19 cellular contexts compared by ENCODE assay signal in genomic region chr6:39214846-39215639, GRCh38. TPM values are rescaled to one million over a fixed set of nuclear protein-coding genes. Genes with fewer than 3 reads are reported as not detected.
DNase-seq lines count a peak whose midpoint lies in the region; ATAC-seq, FAIRE-seq and TF ChIP-seq lines count a peak whose summit lies in the region.
"Had no signal": no experiment of that assay in that cellular context is flagged by ENCODE, and none has a peak within 500 bp of the region (broad histone marks: within the 10 kb centered on the region; RNA-seq: fewer than 3 reads in every experiment).

No MANE protein-coding gene starts in this region.

- H3K36me3 ChIP-seq in K562 (ENCODE audit: control insufficient read depth, insufficient read depth, low read length): peaks cover 90% of the 10 kb centered on the region
- H3K36me3 ChIP-seq: brain microvascular endothelial cell had no signal

- BruUV-seq in K562 (replicated peaks; lab: Mats Ljungman, UMichigan): no TSS peak

- peaks cover 2% of the 10 kb centered on the region for H3K9me3 Mint-ChIP-seq in nephron
- H3K9me3 Mint-ChIP-seq in activated T-helper 2 cell treated with anti-CD3 and anti-CD28 coated beads, Interferon-gamma antibody, Interleukin-2, Interleukin-4, amounts not matched to agents 10 μg/mL and 5 μg/mL and 100 μg/mL, durations not matched to agents 14 hours and 24 hours and 36 hours: no peaks in the 10 kb centered on the region
- H3K9me3 Mint-ChIP-seq in activated naive CD4-positive, alpha-beta T cell treated with anti-CD3 and anti-CD28 coated beads, Interleukin-2, amount 50 U/mL, for 72 hours: no peaks in the 10 kb centered on the region
- H3K9me3 Mint-ChIP-seq: CD14-positive monocyte; stimulated activated naive CD8-positive, alpha-beta T cell treated with anti-CD3 and anti-CD28 coated beads, Interleukin-15, amount 100 ng/mL, for 72 hours had no signal

- peak overlapping the region; percentile 94 to 97 (median 95) for H3K27ac Mint-ChIP-seq in nephron
- H3K27ac Mint-ChIP-seq in activated T-helper 2 cell treated with anti-CD3 and anti-CD28 coated beads, Interferon-gamma antibody, Interleukin-2, Interleukin-4, amounts not matched to agents 10 μg/mL and 5 μg/mL and 100 μg/mL, durations not matched to agents 14 hours and 24 hours and 36 hours: no peak overlapping the region
- peak overlapping the region in 1 of 2 donors; percentile 55 for H3K27ac Mint-ChIP-seq in activated naive CD4-positive, alpha-beta T cell treated with anti-CD3 and anti-CD28 coated beads, Interleukin-2, amount 50 U/mL, for 72 hours

- no peak overlapping the region for H3K27ac ChIP-seq in K562 (ENCODE audit: extremely low read depth, low read depth, low read length)
- H3K27ac ChIP-seq: brain microvascular endothelial cell, foreskin keratinocyte had no signal

- ATAC-seq in K562 (no peak), GM19328 (IDR thresholded peaks at IDR 0.05; ENCODE audit: unreplicated experiment) (no peak)
- no peak for ATAC-seq in activated naive CD4-positive, alpha-beta T cell treated with anti-CD3 and anti-CD28 coated beads, Interleukin-2, amount 50 U/mL, for 72 hours
- ATAC-seq: foreskin keratinocyte; naive thymus-derived CD4-positive, alpha-beta T cell had no signal

- H3K36me3 Mint-ChIP-seq in nephron (ENCODE audit: low read depth): no peaks in the 10 kb centered on the region
- H3K36me3 Mint-ChIP-seq in activated T-helper 2 cell treated with anti-CD3 and anti-CD28 coated beads, Interferon-gamma antibody, Interleukin-2, Interleukin-4, amounts not matched to agents 10 μg/mL and 5 μg/mL and 100 μg/mL, durations not matched to agents 14 hours and 24 hours and 36 hours (ENCODE audit: low read depth): peaks cover 72% of the 10 kb centered on the region
- peaks cover 0 to 6% of the 10 kb centered on the region in 2 donors for H3K36me3 Mint-ChIP-seq in activated naive CD4-positive, alpha-beta T cell treated with anti-CD3 and anti-CD28 coated beads, Interleukin-2, amount 50 U/mL, for 72 hours

- no peak overlapping the region for H3K4me3 ChIP-seq in K562

- H3K4me3 Mint-ChIP-seq in nephron: peak overlapping the region in 1 of 3 experiments; percentile 2
- no peak overlapping the region for H3K4me3 Mint-ChIP-seq in activated T-helper 2 cell treated with anti-CD3 and anti-CD28 coated beads, Interferon-gamma antibody, Interleukin-2, Interleukin-4, amounts not matched to agents 10 μg/mL and 5 μg/mL and 100 μg/mL, durations not matched to agents 14 hours and 24 hours and 36 hours (ENCODE audit: low read depth)
- H3K4me3 Mint-ChIP-seq: CD14-positive monocyte; naive thymus-derived CD4-positive, alpha-beta T cell; stimulated activated naive CD8-positive, alpha-beta T cell treated with anti-CD3 and anti-CD28 coated beads, Interleukin-15, amount 100 ng/mL, for 72 hours had no signal

- in situ Hi-C loops in K562 (cut with MboI): no loop called here

- H3K4me1 ChIP-seq in K562 (replicated peaks in 1 of 2; ENCODE audit: control insufficient read depth in 2 of 2, insufficient read depth in 2 of 2, low read length in 2 of 2): peaks cover 35% of the 10 kb centered on the region in 2 experiments
- H3K4me1 ChIP-seq: foreskin keratinocyte had no signal

- H3K9me3 ChIP-seq in K562 (replicated peaks; ENCODE audit: control insufficient read depth, insufficient read depth, low read depth, low read length): no peaks in the 10 kb centered on the region; the same call in 1 of the 2 replicates

- no peak for FAIRE-seq in K562 (lab: Jason Lieb, UNC)
- no peak for FAIRE-seq in GM12891 (lab: Jason Lieb, UNC)
- FAIRE-seq: RCC 7860 had no signal

- H4K20me1 ChIP-seq in K562 (replicated peaks; ENCODE audit: control insufficient read depth, insufficient read depth, low read length): peaks cover 47% of the 10 kb centered on the region

- H3K4me2 ChIP-seq in K562 (ENCODE audit: insufficient read depth, low read length): no peak overlapping the region

- no peak for TF ChIP-seq POLR2A in K562 (conservative IDR thresholded peaks at IDR 0.05)
- no peak for TF ChIP-seq POLR2A in GM12891 (IDR thresholded peaks at IDR 0.05; ENCODE audit: low read depth, low read length)

- H2AFZ ChIP-seq in K562 (ENCODE audit: low read depth, low read length): no peak overlapping the region

- TF ChIP-seq EP300 in K562 (IDR thresholded peaks at IDR 0.05; ENCODE audit: low read length): no peak

- H3K9me1 ChIP-seq in K562 (ENCODE audit: control insufficient read depth, insufficient read depth, low read length): peaks cover 20% of the 10 kb centered on the region

- no peaks in the 10 kb centered on the region for H3K27me3 Mint-ChIP-seq in nephron (ENCODE audit: low read depth)
- H3K27me3 Mint-ChIP-seq in activated T-helper 2 cell treated with anti-CD3 and anti-CD28 coated beads, Interferon-gamma antibody, Interleukin-2, Interleukin-4, amounts not matched to agents 10 μg/mL and 5 μg/mL and 100 μg/mL, durations not matched to agents 14 hours and 24 hours and 36 hours (ENCODE audit: low read depth): no peaks in the 10 kb centered on the region
- H3K27me3 Mint-ChIP-seq: naive thymus-derived CD4-positive, alpha-beta T cell; stimulated activated naive CD8-positive, alpha-beta T cell treated with anti-CD3 and anti-CD28 coated beads, Interleukin-15, amount 100 ng/mL, for 72 hours had no signal

- TF ChIP-seq RAD21 in K562 (CRISPR knock-in tag; conservative IDR thresholded peaks at IDR 0.05 in 1 of 2, IDR thresholded peaks at IDR 0.05 in 1 of 2): no peak

- DNase-seq in DMS153 (lab: John Stamatoyannopoulos, UW) (peak; percentile 8), LoVo (ENCODE audit: low spot score) (peak; percentile 77), K562 (ENCODE audit: extremely low read depth in 1 of 4, low spot score in 3 of 4) (no peak), GM12891 (ENCODE audit: insufficient read length, low spot score) (no peak)
- DNase-seq in activated T-helper 2 cell treated with anti-CD3 and anti-CD28 coated beads, Interferon-gamma antibody, Interleukin-2, Interleukin-4, amounts not matched to agents 10 μg/mL and 5 μg/mL and 100 μg/mL, durations not matched to agents 14 hours and 24 hours and 36 hours (ENCODE audit: low spot score): no peak
- no peak for DNase-seq in activated naive CD4-positive, alpha-beta T cell treated with anti-CD3 and anti-CD28 coated beads, Interleukin-2, amount 50 U/mL, for 72 hours (ENCODE audit: low spot score in 2 of 2)
- DNase-seq: activated CD4-positive, alpha-beta T cell treated with anti-CD3 and anti-CD28 coated beads, Interleukin-2, amount 50 U/mL, for 48 hours; activated effector memory CD4-positive, alpha-beta T cell treated with anti-CD3 and anti-CD28 coated beads, Interleukin-2, amount 50 U/mL, for 16 hours; brain microvascular endothelial cell; foreskin keratinocyte; HCEC 1CT; naive thymus-derived CD4-positive, alpha-beta T cell; NCI-H345; stimulated activated naive CD8-positive, alpha-beta T cell treated with anti-CD3 and anti-CD28 coated beads, Interleukin-15, amount 100 ng/mL, for 72 hours had no signal

- no peak overlapping the region for H3K9ac ChIP-seq in K562 (ENCODE audit: insufficient read depth in 1 of 2, low read depth in 2 of 2, low read length in 2 of 2)

- no peaks in the 10 kb centered on the region for H3K27me3 ChIP-seq in K562 (ENCODE audit: control insufficient read depth in 2 of 2, insufficient read depth in 2 of 2, low read length in 2 of 2)
- H3K27me3 ChIP-seq: brain microvascular endothelial cell, foreskin keratinocyte had no signal

- intact Hi-C loops in K562 (cut with micrococcal nuclease): no loop called here
- intact Hi-C loops in activated T-helper 2 cell treated with anti-CD3 and anti-CD28 coated beads, Interferon-gamma antibody, Interleukin-2, Interleukin-4, amounts not matched to agents 10 μg/mL and 5 μg/mL and 100 μg/mL, durations not matched to agents 14 hours and 24 hours and 36 hours (cut with micrococcal nuclease): no loop called here

- peaks cover 57% of the 10 kb centered on the region for H3K4me1 Mint-ChIP-seq in nephron
- H3K4me1 Mint-ChIP-seq in activated T-helper 2 cell treated with anti-CD3 and anti-CD28 coated beads, Interferon-gamma antibody, Interleukin-2, Interleukin-4, amounts not matched to agents 10 μg/mL and 5 μg/mL and 100 μg/mL, durations not matched to agents 14 hours and 24 hours and 36 hours (ENCODE audit: low read depth): peaks cover 58% of the 10 kb centered on the region

- peaks cover 100% of the 10 kb centered on the region for H3K79me2 ChIP-seq in K562 (ENCODE audit: control insufficient read depth, insufficient read depth, low read length)

- TF ChIP-seq CTCF in K562 (IDR thresholded peaks at IDR 0.05 in 2 of 3, conservative IDR thresholded peaks at IDR 0.05 in 1 of 3; ENCODE audit: insufficient read depth in 2 of 3, low read depth in 1 of 3, low read length in 3 of 3) (no peak), nephron (IDR thresholded peaks at IDR 0.05; ENCODE audit: unreplicated experiment in 3 of 3) (no peak)

- POLR2A ChIA-PET in K562 (lab: Yijun Ruan, JAX): interaction anchor here (0.5 to 4.9 kb wide), 6 partner anchors 9 to 368 kb away, joined by 3 to 33 read pairs (median 4); no protein-coding TSS in a partner anchor

- WGBS in K562 (ENCODE audit: insufficient coverage, low coverage, missing lambda C conversion rate): 85% methylated on average over 10 of the region's 10 CpGs

- CTCF ChIA-PET in K562 (lab: Yijun Ruan, JAX; ENCODE audit: low intra/inter-chr PET ratio): no interaction called here

RNA-seq across cellular contexts. Expression of gene KCNK5, which starts 14.2 kb away (rescaled TPM):
- total RNA-seq in K562 (2011; cell fraction: chromatin; rRNA removed; ENCODE audit: low replicate concordance): 39.4 and 105 TPM in 2 replicates
- 101 and 127 TPM in 2 replicates for total RNA-seq in K562 (2011; cell fraction: nucleolus; rRNA removed)
- total RNA-seq in K562 (2011; cell fraction: nucleoplasm; rRNA removed): 65.7 and 73.6 TPM in 2 replicates
- 35.5 and 38.0 TPM in 2 replicates for total RNA-seq in K562 (2014; rRNA removed)
- 12.7 and 15.0 TPM in 2 replicates for total RNA-seq in K562 (2014; rRNA removed; fragmentation: Illumina TruSeq; extraction: Trizol)
- total RNA-seq in K562 (2015; rRNA removed; fragmentation: Illumina TruSeq; extraction: Trizol): 26.1 and 27.1 TPM in 2 replicates
- total RNA-seq in K562 (2021): 41.6 and 45.8 TPM in 2 replicates
- polyA plus RNA-seq in K562 (2011; rRNA removed): 17.5 and 24.6 TPM in 2 replicates
- 21.1 and 29.2 TPM in 2 replicates for polyA plus RNA-seq in K562 (2011; cell fraction: cytosol; rRNA removed)
- 43.7 and 67.2 TPM in 2 replicates for polyA plus RNA-seq in K562 (2011; cell fraction: nucleus; rRNA removed)
- polyA plus RNA-seq in K562 (2012): 31.4 and 32.9 TPM in 2 replicates
- polyA plus RNA-seq in K562 (2014; fragmentation: Illumina TruSeq; extraction: Trizol): 25.8 and 31.8 TPM in 2 replicates
- 1 to 10 TPM; 1.5 to 1.9 TPM for polyA plus RNA-seq in K562 (2014; fragmentation: Nextera tagmentation; extraction: Ambion mirVana)
- polyA plus RNA-seq in K562 (2014; rRNA removed): 25.6 and 31.5 TPM in 2 replicates
- 19.7 and 25.9 TPM in 2 replicates for polyA minus RNA-seq in K562 (2011; rRNA and poly(A)+ RNA removed)
- polyA minus RNA-seq in K562 (2011; cell fraction: cytosol; rRNA and poly(A)+ RNA removed): 29.4 and 31.6 TPM in 2 replicates
- polyA minus RNA-seq in K562 (2011; cell fraction: nucleus; rRNA and poly(A)+ RNA removed): 22.3 and 24.7 TPM in 2 replicates
- total RNA-seq in activated T-helper 2 cell treated with anti-CD3 and anti-CD28 coated beads, Interferon-gamma antibody, Interleukin-2, Interleukin-4, amounts not matched to agents 10 μg/mL and 5 μg/mL and 100 μg/mL, durations not matched to agents 14 hours and 24 hours and 36 hours: 41.5 and 42.6 TPM in 2 replicates
- polyA plus RNA-seq in GM12891 (2012; ENCODE audit: low read depth, missing spikeins): 4.7 TPM
- total RNA-seq in activated naive CD4-positive, alpha-beta T cell treated with anti-CD3 and anti-CD28 coated beads, Interleukin-2, amount 50 U/mL, for 72 hours: 10 to 100 TPM in 1 of 2 donors, 1 to 10 TPM in 1; 8.8 to 15.8 TPM
- total RNA-seq: M059J had no signal
- polyA plus RNA-seq: CD14-positive monocyte had no signal

Comparison
In these comparisons a context has a peak if more than half of its experiments do, and no peak if none do; other contexts are left out.
1. DNase-seq: peak in DMS153 (single experiment) and LoVo (single experiment); none in K562 (0 of 4), activated T-helper 2 cell treated with anti-CD3 and anti-CD28 coated beads, Interferon-gamma antibody, Interleukin-2, Interleukin-4, amounts not matched to agents 10 μg/mL and 5 μg/mL and 100 μg/mL, durations not matched to agents 14 hours and 24 hours and 36 hours (single experiment), GM12891 (single experiment) and activated naive CD4-positive, alpha-beta T cell treated with anti-CD3 and anti-CD28 coated beads, Interleukin-2, amount 50 U/mL, for 72 hours (0 of 2).